In genomic region chr16:48932216-48932855, GRCh38 we compare ENCODE assay signal across 2 cellular contexts.
TF ChIP-seq lines count a peak whose summit lies in the region.

No MANE protein-coding gene starts in this region.

TF ChIP-seq in HEK293, 187 proteins besides CTCF, POLR2A, EP300 and RAD21:
- TF ChIP-seq ZFHX2 (tag by site-specific recombination; conservative IDR thresholded peaks at IDR 0.05) = peak; percentile 85
- no peak for TF ChIP-seq MZF1 (tag by site-specific recombination; IDR thresholded peaks at IDR 0.05; ENCODE audit: borderline replicate concordance)
- TF ChIP-seq EGR2 (tag by site-specific recombination; IDR thresholded peaks at IDR 0.05; ENCODE audit: low read depth) = peak; percentile 91
- peak; percentile 67; the same call in 1 of the 2 replicates for TF ChIP-seq KLF9 (tag by site-specific recombination; IDR thresholded peaks at IDR 0.05; ENCODE audit: low read depth)
- no peak for TF ChIP-seq ZNF561 (tag by site-specific recombination; IDR thresholded peaks at IDR 0.05; ENCODE audit: borderline replicate concordance)
TF ChIP-seq in HEK293: peak in this region for 3.

TF ChIP-seq in H1, 55 proteins besides CTCF, POLR2A, EP300 and RAD21:
- TF ChIP-seq, protein P1, sequence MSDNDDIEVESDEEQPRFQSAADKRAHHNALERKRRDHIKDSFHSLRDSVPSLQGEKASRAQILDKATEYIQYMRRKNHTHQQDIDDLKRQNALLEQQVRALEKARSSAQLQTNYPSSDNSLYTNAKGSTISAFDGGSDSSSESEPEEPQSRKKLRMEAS (IDR thresholded peaks at IDR 0.05) = no peak
- TF ChIP-seq TEAD4 (IDR thresholded peaks at IDR 0.05; ENCODE audit: low read depth, low read length) (no peak), POU5F1 (IDR thresholded peaks at IDR 0.05; ENCODE audit: low read depth, low read length) (no peak), GABPA (IDR thresholded peaks at IDR 0.05; ENCODE audit: borderline replicate concordance, insufficient read depth, low read length) (no peak), RNF2 (IDR thresholded peaks at IDR 0.05; ENCODE audit: borderline replicate concordance, low read depth, low read length, missing control alignments, poor library complexity, severe bottlenecking) (no peak), GTF2F1 (IDR thresholded peaks at IDR 0.05; ENCODE audit: borderline replicate concordance, low read depth, low read length) (no peak), NANOG (IDR thresholded peaks at IDR 0.05; ENCODE audit: insufficient read depth, low read depth, low read length, poor library complexity, severe bottlenecking) (no peak), JUND (IDR thresholded peaks at IDR 0.05; ENCODE audit: low read length) (no peak), CHD2 (IDR thresholded peaks at IDR 0.05; ENCODE audit: low read length) (no peak), KDM4A (IDR thresholded peaks at IDR 0.05; ENCODE audit: low read depth, low read length, severe bottlenecking) (no peak), BACH1 (IDR thresholded peaks at IDR 0.05; ENCODE audit: low read length) (no peak), RFX5 (IDR thresholded peaks at IDR 0.05; ENCODE audit: borderline replicate concordance, low read depth, low read length) (no peak), SP4 (IDR thresholded peaks at IDR 0.05; ENCODE audit: low read length) (no peak), HDAC2 (IDR thresholded peaks at IDR 0.05; ENCODE audit: borderline replicate concordance in 1 of 2, low read depth in 2 of 2, low read length in 2 of 2) (no peak), CEBPB (IDR thresholded peaks at IDR 0.05; ENCODE audit: low read depth, low read length) (no peak)
- TF ChIP-seq, protein P2, sequence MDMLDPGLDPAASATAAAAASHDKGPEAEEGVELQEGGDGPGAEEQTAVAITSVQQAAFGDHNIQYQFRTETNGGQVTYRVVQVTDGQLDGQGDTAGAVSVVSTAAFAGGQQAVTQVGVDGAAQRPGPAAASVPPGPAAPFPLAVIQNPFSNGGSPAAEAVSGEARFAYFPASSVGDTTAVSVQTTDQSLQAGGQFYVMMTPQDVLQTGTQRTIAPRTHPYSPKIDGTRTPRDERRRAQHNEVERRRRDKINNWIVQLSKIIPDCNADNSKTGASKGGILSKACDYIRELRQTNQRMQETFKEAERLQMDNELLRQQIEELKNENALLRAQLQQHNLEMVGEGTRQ (IDR thresholded peaks at IDR 0.05; ENCODE audit: low read length) = no peak
